19 cellular contexts compared by ENCODE assay signal in genomic region chr4:185744127-185744865, GRCh38.
"Had no signal": no experiment of that assay in that cellular context is flagged by ENCODE, and none has a peak within 500 bp of the region (broad histone marks: within the 10 kb centered on the region; RNA-seq: fewer than 3 reads in every experiment).

No MANE protein-coding gene starts in this region.

- H3K4me3 ChIP-seq: dorsolateral prefrontal cortex, transverse colon, vagina had no signal

- H3K9me3 ChIP-seq: transverse colon, vagina had no signal

- H3K4me1 ChIP-seq: transverse colon, vagina had no signal

- H3K36me3 ChIP-seq: transverse colon, vagina had no signal

- DNase-seq: activated B cell treated with CpG ODN at 0.5 μM for 24 hours; activated CD4-positive, alpha-beta T cell treated with anti-CD3 and anti-CD28 coated beads for 4 hours; activated CD8-positive, alpha-beta T cell treated with anti-CD3 and anti-CD28 coated beads for 36 hours; activated naive CD4-positive, alpha-beta T cell treated with Interleukin-2 at 50 U/mL for 16 hours; activated naive CD8-positive, alpha-beta T cell treated with anti-CD3 and anti-CD28 coated beads, Interleukin-2, amount 10 ng/mL, durations not matched to agents 7 days and 5 days; activated T-cell treated with anti-CD3 and anti-CD28 coated beads, Interleukin-2, amount 50 U/mL, for 24 hours; amygdala; dorsolateral prefrontal cortex; foreskin keratinocyte; nephron progenitor cell; nucleus accumbens; stimulated activated CD4-positive, alpha-beta T cell treated with anti-CD3 and anti-CD28 coated beads, Interleukin-12 subunit alpha, Interleukin-12 subunit beta, amount 100 ng/mL, for 4 hours; stimulated activated CD4-positive, alpha-beta T cell treated with anti-CD3 and anti-CD28 coated beads, Interleukin-1b, Interleukin-23, amount 100 ng/mL, for 48 hours; stimulated activated CD8-positive, alpha-beta memory T cell treated with anti-CD3 and anti-CD28 coated beads, Interleukin-4, amount 100 ng/mL, for 48 hours; stimulated activated naive CD4-positive, alpha-beta T cell; transverse colon had no signal

- H3K27me3 ChIP-seq: dorsolateral prefrontal cortex, transverse colon, vagina had no signal

- ATAC-seq: activated CD8-positive, alpha-beta T cell treated with anti-CD3 and anti-CD28 coated beads for 36 hours; foreskin keratinocyte had no signal

- FAIRE-seq: colon, keratinocyte had no signal

- H3K27ac ChIP-seq: foreskin keratinocyte, transverse colon, vagina had no signal
